Comparison of ENCODE assay signal across 31 cellular contexts in genomic region chr3:115968871-115969270, GRCh38.
"Had no signal": no experiment of that assay in that cellular context is flagged by ENCODE, and none has a peak within 500 bp of the region (broad histone marks: within the 10 kb centered on the region; RNA-seq: fewer than 3 reads in every experiment).

No MANE protein-coding gene starts in this region.

- DNase-seq: activated B cell treated with CpG ODN at 0.5 μM for 24 hours; activated CD4-positive, alpha-beta T cell treated with anti-CD3 and anti-CD28 coated beads for 48 hours; activated CD4-positive, alpha-beta T cell treated with anti-CD3 and anti-CD28 coated beads, Interleukin-2, amount 50 U/mL, for 1 hour; activated CD4-positive, alpha-beta T cell treated with anti-CD3 and anti-CD28 coated beads, Interleukin-2, amount 50 U/mL, for 48 hours; activated CD8-positive, alpha-beta memory T cell treated with anti-CD3 and anti-CD28 coated beads for 24 hours; activated CD8-positive, alpha-beta T cell treated with anti-CD3 and anti-CD28 coated beads for 36 hours; activated effector memory CD4-positive, alpha-beta T cell treated with Interleukin-2 at 50 U/mL for 16 hours; activated gamma-delta T cell treated with Interleukin-2 at 50 U/mL for 16 hours; activated naive CD4-positive, alpha-beta T cell treated with anti-CD3 and anti-CD28 coated beads, Interleukin-2, amount 50 U/mL, for 16 hours; activated naive CD4-positive, alpha-beta T cell treated with Interleukin-2 at 50 U/mL for 16 hours; activated T-cell treated with anti-CD3 and anti-CD28 coated beads, Interleukin-2, amount 50 U/mL, for 4 hours; amniotic stem cell; anterior cingulate cortex; brain microvascular endothelial cell; dermis blood vessel endothelial cell; effector CD4-positive, alpha-beta T cell; esophagus squamous epithelium; glutamatergic neuron; T-helper 1 cell; T-helper 17 cell; T1000; WERI-Rb-1 had no signal

- H3K27ac ChIP-seq: brain microvascular endothelial cell, coronary artery, epithelial cell of prostate, esophagus squamous epithelium, WERI-Rb-1 had no signal

- FAIRE-seq: astrocyte, bronchial epithelial cell, endometrium, endothelial cell of umbilical vein, frontal cortex had no signal

- H3K27me3 ChIP-seq: brain microvascular endothelial cell, esophagus squamous epithelium had no signal

- ATAC-seq: activated CD4-positive, CD25-positive, alpha-beta regulatory T cell treated with anti-CD3 and anti-CD28 coated beads, Interleukin-2, amount 50 U/mL, for 24 hours; activated CD8-positive, alpha-beta T cell treated with anti-CD3 and anti-CD28 coated beads for 36 hours; activated T-cell treated with anti-CD3 and anti-CD28 coated beads, Interleukin-2, amount 50 U/mL, for 4 hours; activated T-helper 17 cell treated with anti-CD3 and anti-CD28 coated beads, Interleukin-2, amount 50 U/mL, for 72 hours; T-helper 17 cell had no signal
